8 cellular contexts compared by ENCODE assay signal in the genomic region with DNA sequence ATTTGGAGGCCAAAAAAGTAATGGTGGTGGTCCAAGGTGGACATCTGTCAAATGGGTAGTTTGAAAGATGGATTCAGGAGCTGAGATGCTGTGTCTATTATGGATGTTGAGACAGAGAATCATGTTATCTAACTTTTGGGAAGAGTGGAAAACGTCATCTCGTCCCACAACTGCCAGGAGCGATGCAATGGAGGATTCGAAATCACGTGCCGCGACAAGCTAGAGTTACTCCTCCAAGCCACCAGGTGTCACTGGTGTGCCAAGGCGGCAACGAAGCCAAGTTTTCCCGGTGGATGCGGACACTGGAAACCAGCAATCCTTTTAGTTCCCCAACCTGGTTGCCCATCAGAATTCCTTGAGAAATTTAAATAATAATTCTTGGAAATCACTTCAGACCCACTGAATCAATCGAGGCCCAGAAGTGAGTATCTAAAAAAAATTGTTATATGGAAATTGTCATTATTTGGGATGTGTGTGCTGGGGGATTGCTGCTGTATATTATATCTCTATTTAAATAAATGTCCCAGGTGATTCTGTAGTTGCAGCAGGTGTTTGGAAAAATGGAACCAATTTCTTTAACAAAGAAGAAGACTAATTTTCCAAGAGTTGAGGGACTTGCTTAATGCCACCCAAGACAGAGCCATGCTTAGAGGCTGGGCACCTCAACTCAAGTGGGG.
DNase-seq lines count a peak whose midpoint lies in the region; ATAC-seq and TF ChIP-seq lines count a peak whose summit lies in the region.

No MANE protein-coding gene starts in this region.

- H3K4me1 Mint-ChIP-seq in endothelial cell (ENCODE audit: unreplicated experiment) (no peaks in the 10 kb centered on the region), osteocyte (ENCODE audit: unreplicated experiment) (no peaks in the 10 kb centered on the region)

- H3K79me2 ChIP-seq in Loucy (ENCODE audit: insufficient read depth, low read length): no peaks in the 10 kb centered on the region

- no peaks in the 10 kb centered on the region for H3K9me2 ChIP-seq in Loucy (replicated peaks; ENCODE audit: low read depth, low read length)

- no peak overlapping the region for H3K9ac ChIP-seq in Loucy (ENCODE audit: low read depth, low read length, poor library complexity, severe bottlenecking)

- TF ChIP-seq CTCF in Loucy (conservative IDR thresholded peaks at IDR 0.05; ENCODE audit: low read length): peak; percentile 28; the same call in 1 of the 2 replicates
- peak; percentile 83 for TF ChIP-seq CTCF in endothelial cell (IDR thresholded peaks at IDR 0.05; ENCODE audit: unreplicated experiment)
- peak; percentile 33 for TF ChIP-seq CTCF in osteocyte (IDR thresholded peaks at IDR 0.05)

- ATAC-seq in HG02884 (IDR thresholded peaks at IDR 0.05; ENCODE audit: unreplicated experiment): no peak
- ATAC-seq in left colon: no peak

- H3K9me3 Mint-ChIP-seq in endothelial cell (ENCODE audit: unreplicated experiment) (no peaks in the 10 kb centered on the region), osteocyte (ENCODE audit: unreplicated experiment) (peaks cover 3% of the 10 kb centered on the region)

- no peaks in the 10 kb centered on the region for H3K4me1 ChIP-seq in Loucy (ENCODE audit: insufficient read depth, low read length, poor library complexity, severe bottlenecking)

- no peaks in the 10 kb centered on the region for H3K36me3 ChIP-seq in Loucy (ENCODE audit: insufficient read depth, low read length)

- no peaks in the 10 kb centered on the region for H3K9me3 ChIP-seq in Loucy (ENCODE audit: insufficient read depth, low read depth, low read length)

- DNase-seq in ELR (ENCODE audit: low read depth): peak; percentile 22
- DNase-seq in endothelial cell (ENCODE audit: low spot score): peak; percentile 62
- DNase-seq in osteocyte (ENCODE audit: extremely low spot score, unreplicated experiment): no peak
- DNase-seq in epidermal melanocyte (ENCODE audit: insufficient read length, low spot score): no peak
- DNase-seq in effector CD4-positive, alpha-beta T cell: no peak
- DNase-seq in left colon: no peak

- no peak overlapping the region for H3K4me3 Mint-ChIP-seq in endothelial cell (ENCODE audit: unreplicated experiment)
- H3K4me3 Mint-ChIP-seq in osteocyte (ENCODE audit: unreplicated experiment): no peak overlapping the region

- H3K27me3 Mint-ChIP-seq in endothelial cell (ENCODE audit: unreplicated experiment) (no peaks in the 10 kb centered on the region), osteocyte (ENCODE audit: unreplicated experiment) (no peaks in the 10 kb centered on the region)

- intact Hi-C loops in left colon (cut with DNase I, micrococcal nuclease): loop anchor here in 1 of 2 donors (5.0 kb wide), 1 partner anchor 885 kb away; a partner anchor contains a TSS

- no peak overlapping the region for H3K4me2 ChIP-seq in Loucy (ENCODE audit: low read depth, low read length, poor library complexity, severe bottlenecking)

- H3K4me3 ChIP-seq in Loucy (ENCODE audit: low read length, poor library complexity, severe bottlenecking): no peak overlapping the region

- no peak overlapping the region for H2AFZ ChIP-seq in Loucy (ENCODE audit: low read length)

- H3K27ac Mint-ChIP-seq in endothelial cell (ENCODE audit: unreplicated experiment) (no peak overlapping the region), osteocyte (ENCODE audit: unreplicated experiment) (no peak overlapping the region)

- no peaks in the 10 kb centered on the region for H3F3A ChIP-seq in Loucy (ENCODE audit: low read depth)

- no peaks in the 10 kb centered on the region for H3K27me3 ChIP-seq in Loucy (ENCODE audit: insufficient read depth, low read length, poor library complexity, severe bottlenecking)

- no peaks in the 10 kb centered on the region for H3K36me3 Mint-ChIP-seq in endothelial cell (ENCODE audit: low read depth, unreplicated experiment)
- no peaks in the 10 kb centered on the region for H3K36me3 Mint-ChIP-seq in osteocyte (ENCODE audit: unreplicated experiment)

- H4K20me1 ChIP-seq in Loucy (ENCODE audit: insufficient read depth, low read length, poor library complexity, severe bottlenecking): no peaks in the 10 kb centered on the region

Comparison
In these comparisons a context has a peak if more than half of its experiments do, and no peak if none do; other contexts are left out.
1. DNase-seq: peak in ELR (single experiment) and endothelial cell (single experiment); none in osteocyte (single experiment), epidermal melanocyte (single experiment), effector CD4-positive, alpha-beta T cell (single experiment) and left colon (0 of 2).
2. CTCF ChIP-seq: peak in every context shown above with its lines; median percentile 83 in endothelial cell; 33 in osteocyte; 28 in Loucy.